ENCODE assay signal across 13 cellular contexts in the genomic region with DNA sequence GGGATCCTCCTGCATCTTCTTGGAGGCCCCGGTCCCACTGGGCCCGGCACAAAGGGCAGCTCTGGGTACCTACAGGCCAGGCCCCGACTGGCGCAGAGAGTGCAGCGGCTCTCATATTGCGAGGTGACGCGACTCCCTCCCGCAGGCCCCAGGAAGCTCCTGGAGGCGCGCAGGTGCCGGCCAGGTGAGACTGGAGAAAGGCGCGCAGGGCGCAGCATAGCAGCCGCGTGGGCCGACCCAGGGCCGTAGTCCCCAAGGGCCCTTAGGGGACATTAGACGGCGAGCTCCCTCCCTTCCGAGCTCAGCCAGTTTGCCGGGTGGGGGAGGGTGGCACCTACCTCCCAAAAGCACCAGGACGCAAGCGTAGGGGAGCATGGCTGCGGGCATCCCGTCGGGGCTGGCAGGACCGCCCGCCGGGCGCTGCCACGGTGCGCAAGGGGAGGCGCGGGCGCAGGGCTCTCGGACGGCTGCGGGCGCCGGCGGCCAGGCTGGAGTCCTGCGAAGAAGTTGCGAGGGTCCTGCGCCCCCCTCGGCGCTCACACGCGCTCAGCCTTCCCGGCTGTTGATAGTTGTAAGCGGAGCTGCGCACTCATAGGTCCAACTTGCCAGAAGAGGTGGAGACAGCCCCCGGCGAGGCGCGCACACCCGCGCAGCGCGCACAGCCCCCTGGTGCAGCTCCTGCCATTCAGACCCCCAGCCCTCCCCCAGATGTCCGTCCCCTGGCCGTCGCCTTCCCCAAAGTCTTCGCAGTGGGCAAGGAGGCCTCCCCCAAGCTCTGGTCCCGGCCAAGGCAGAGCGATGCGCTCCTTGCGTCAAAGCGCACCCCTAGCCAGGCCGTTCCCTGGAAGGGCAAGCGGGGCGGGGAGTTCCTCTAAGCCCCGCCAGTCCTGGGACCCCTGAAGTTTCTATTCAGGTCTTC. TPM values are rescaled to one million over a fixed set of nuclear protein-coding genes. Genes with fewer than 3 reads are reported as not detected.
DNase-seq lines count a peak whose midpoint lies in the region; ATAC-seq and TF ChIP-seq lines count a peak whose summit lies in the region.
"Had no signal": no experiment of that assay in that cellular context is flagged by ENCODE, and none has a peak within 500 bp of the region (broad histone marks: within the 10 kb centered on the region; RNA-seq: fewer than 3 reads in every experiment).

No MANE protein-coding gene starts in this region.

- peak overlapping the region; percentile 69 for H3K4me2 ChIP-seq in trophoblast cell (ENCODE audit: low read length)
- no peak overlapping the region for H3K4me2 ChIP-seq in Karpas-422 (ENCODE audit: low read depth, low read length, poor library complexity, severe bottlenecking)

- 0 out of 2 replicates have a peak, but pooled peaks cover 3% of the 10 kb centered on the region for H4K20me1 ChIP-seq in Karpas-422 (ENCODE audit: insufficient read depth, low read depth, low read length)

- H3K23ac ChIP-seq in trophoblast cell (ENCODE audit: low read length) = no peak overlapping the region

- no peaks in the 10 kb centered on the region for H3K36me3 Mint-ChIP-seq in activated naive CD4-positive, alpha-beta T cell treated with anti-CD3 and anti-CD28 coated beads, Interleukin-2, amount 50 U/mL, for 72 hours
- H3K36me3 Mint-ChIP-seq: activated CD8-positive, alpha-beta memory T cell treated with anti-CD3 and anti-CD28 coated beads, Interleukin-2, amount 10 ng/mL, durations not matched to agents 7 days and 5 days had no signal

- DNase-seq in EL = peak; percentile 32
- no peak for DNase-seq in astrocyte of the cerebellum (ENCODE audit: low read depth)
- DNase-seq in heart right ventricle = no peak
- DNase-seq in trophoblast cell = no peak
- DNase-seq in Karpas-422 = no peak
- no peak for DNase-seq in SHP77 (lab: John Stamatoyannopoulos, UW)
- DNase-seq in activated naive CD4-positive, alpha-beta T cell treated with anti-CD3 and anti-CD28 coated beads, Interleukin-2, amount 50 U/mL, for 72 hours (ENCODE audit: low spot score in 2 of 2) = no peak
- no peak for DNase-seq in stimulated activated CD4-positive, alpha-beta T cell treated with anti-CD3 and anti-CD28 coated beads, Interleukin-2, amount 100 ng/mL, for 48 hours
- DNase-seq: activated CD8-positive, alpha-beta memory T cell treated with anti-CD3 and anti-CD28 coated beads, Interleukin-2, amount 10 ng/mL, durations not matched to agents 7 days and 5 days; CD4-positive, alpha-beta T cell; NCI-H2107; substantia nigra had no signal

- no peak overlapping the region for H3K27ac Mint-ChIP-seq in activated naive CD4-positive, alpha-beta T cell treated with anti-CD3 and anti-CD28 coated beads, Interleukin-2, amount 50 U/mL, for 72 hours
- H3K27ac Mint-ChIP-seq: activated CD8-positive, alpha-beta memory T cell treated with anti-CD3 and anti-CD28 coated beads, Interleukin-2, amount 10 ng/mL, durations not matched to agents 7 days and 5 days; CD4-positive, alpha-beta T cell had no signal

- no peak overlapping the region for H4K12ac ChIP-seq in trophoblast cell (ENCODE audit: low read depth, low read length)

- no peak overlapping the region for H2AK5ac ChIP-seq in trophoblast cell (ENCODE audit: low read length)

- intact Hi-C loops in heart right ventricle (cut with DNase I) = no loop called here

- no peak overlapping the region for H2AFZ ChIP-seq in trophoblast cell (ENCODE audit: insufficient read depth, low read length, poor library complexity)
- H2AFZ ChIP-seq in Karpas-422 (ENCODE audit: low read length) = no peak overlapping the region

- H3K9me2 ChIP-seq in Karpas-422 (replicated peaks; ENCODE audit: insufficient read depth, low read length) = no peaks in the 10 kb centered on the region

- ATAC-seq in heart right ventricle = peak in 5 of 8 donors; percentile 26 to 62 (median 50)
- ATAC-seq in activated naive CD4-positive, alpha-beta T cell treated with anti-CD3 and anti-CD28 coated beads, Interleukin-2, amount 50 U/mL, for 72 hours = no peak
- ATAC-seq: activated CD8-positive, alpha-beta memory T cell treated with anti-CD3 and anti-CD28 coated beads, Interleukin-2, amount 10 ng/mL, durations not matched to agents 7 days and 5 days had no signal

- H3K27ac ChIP-seq in heart right ventricle = peak overlapping the region in 1 of 10 donors; percentile 25
- H3K27ac ChIP-seq in trophoblast cell (ENCODE audit: low read depth, low read length) = no peak overlapping the region
- H3K27ac ChIP-seq in Karpas-422 (ENCODE audit: low read length) = no peak overlapping the region

- no peak overlapping the region for H2BK5ac ChIP-seq in trophoblast cell (ENCODE audit: low read depth, low read length, poor library complexity)

- WGBS in heart right ventricle, 2 donors = 3% methylated on average over 70 to 74 of the region's 74 CpGs
- no CpG with 5 or more reads among the region's 74 CpGs for WGBS in trophoblast cell (ENCODE audit: extremely low coverage, insufficient coverage, insufficient read length)

- peaks cover 0 to 3% (median 0%) of the 10 kb centered on the region in 9 donors for H3K4me1 ChIP-seq in heart right ventricle
- H3K4me1 ChIP-seq in trophoblast cell (ENCODE audit: control insufficient read depth in 1 of 2, insufficient read depth in 2 of 2, low read length in 2 of 2) = peaks cover 5 to 11% of the 10 kb centered on the region in 2 experiments
- peaks cover 27% of the 10 kb centered on the region for H3K4me1 ChIP-seq in Karpas-422 (ENCODE audit: low read length)

- in situ Hi-C loops in astrocyte of the cerebellum (cut with HindIII; ENCODE audit: low sequenced_read_pairs) = no loop called here

- H2BK120ac ChIP-seq in trophoblast cell (ENCODE audit: insufficient read depth, low read length, poor library complexity) = no peak overlapping the region

- no peak overlapping the region for H2BK12ac ChIP-seq in trophoblast cell (ENCODE audit: low read length)

- H3K79me1 ChIP-seq in trophoblast cell (ENCODE audit: low read length) = no peaks in the 10 kb centered on the region

- H3K4me3 ChIP-seq in astrocyte of the cerebellum (ENCODE audit: low read depth, low read length) (peak overlapping the region; percentile 45), heart right ventricle (peak overlapping the region in 9 of 10 donors; percentile 21 to 43 (median 36)), trophoblast cell (ENCODE audit: low read depth, low read length) (peak overlapping the region; percentile 42), Karpas-422 (ENCODE audit: low read length) (no peak overlapping the region)

- H3K9ac ChIP-seq in trophoblast cell (ENCODE audit: low read length) = no peak overlapping the region
- no peak overlapping the region for H3K9ac ChIP-seq in Karpas-422 (ENCODE audit: low read length)

- H3K9me3 ChIP-seq in heart right ventricle (no peaks in the 10 kb centered on the region), trophoblast cell (ENCODE audit: insufficient read depth, low read depth, low read length) (peaks cover 7% of the 10 kb centered on the region), Karpas-422 (ENCODE audit: low read length) (no peaks in the 10 kb centered on the region)

- H3K27me3 ChIP-seq in heart right ventricle = peaks cover 8 to 72% (median 41%) of the 10 kb centered on the region in 7 donors
- H3K27me3 ChIP-seq in trophoblast cell (ENCODE audit: insufficient read depth, low read length) = peaks cover 29% of the 10 kb centered on the region
- no peaks in the 10 kb centered on the region for H3K27me3 ChIP-seq in Karpas-422 (ENCODE audit: low read length)

- H4K91ac ChIP-seq in trophoblast cell (ENCODE audit: low read depth, low read length) = no peak overlapping the region

- no peak overlapping the region for H3K14ac ChIP-seq in trophoblast cell (ENCODE audit: low read length)

- H3K9me3 Mint-ChIP-seq in activated naive CD4-positive, alpha-beta T cell treated with anti-CD3 and anti-CD28 coated beads, Interleukin-2, amount 50 U/mL, for 72 hours = no peaks in the 10 kb centered on the region
- H3K9me3 Mint-ChIP-seq: CD4-positive, alpha-beta T cell had no signal

- TF ChIP-seq CTCF in astrocyte of the cerebellum (IDR thresholded peaks at IDR 0.05; ENCODE audit: low read depth, low read length, missing control alignments) = no peak
- TF ChIP-seq CTCF in heart right ventricle (IDR thresholded peaks at IDR 0.05) = no peak

- no peak overlapping the region for H3K4ac ChIP-seq in trophoblast cell (ENCODE audit: low read depth, low read length)

- H4K8ac ChIP-seq in trophoblast cell (ENCODE audit: low read depth, low read length) = no peak overlapping the region

- H3K79me2 ChIP-seq in trophoblast cell (ENCODE audit: control insufficient read depth, insufficient read depth, low read length, poor library complexity) = no peaks in the 10 kb centered on the region
- H3K79me2 ChIP-seq in Karpas-422 (ENCODE audit: low read length) = no peaks in the 10 kb centered on the region

- H3K36me3 ChIP-seq in heart right ventricle (no peaks in the 10 kb centered on the region), trophoblast cell (ENCODE audit: control insufficient read depth in 1 of 2, insufficient read depth in 2 of 2, low read length in 2 of 2) (no peaks in the 10 kb centered on the region), Karpas-422 (ENCODE audit: insufficient read depth, low read length) (no peaks in the 10 kb centered on the region)

- H3K18ac ChIP-seq in trophoblast cell (ENCODE audit: low read length) = no peak overlapping the region

RNA-seq across cellular contexts. Expression of a gene that starts 0.6 kb away (rescaled TPM):
- 1 to 10 TPM in 6 of 10 donors, under 1 TPM in 3, not detected in 1; 0.08 to 1.8 (median 1.1) TPM for total RNA-seq in heart right ventricle
- polyA plus RNA-seq in heart right ventricle = under 1 TPM in 1 of 2 donors, not detected in 1; 0.25 TPM
- 0.14 and 0.18 TPM in 2 replicates for polyA plus RNA-seq in trophoblast cell (2013)
- not detected in 2 replicates for total RNA-seq in Karpas-422 (2014; rRNA removed; shearing (Covaris generic); ENCODE audit: low replicate concordance)
- not detected for total RNA-seq in activated naive CD4-positive, alpha-beta T cell treated with anti-CD3 and anti-CD28 coated beads, Interleukin-2, amount 50 U/mL, for 72 hours
- total RNA-seq: activated CD8-positive, alpha-beta memory T cell treated with anti-CD3 and anti-CD28 coated beads, Interleukin-2, amount 10 ng/mL, durations not matched to agents 7 days and 5 days; CD4-positive, alpha-beta T cell; lung microvascular endothelial cell had no signal

Comparison
In these comparisons a context has a peak if more than half of its experiments do, and no peak if none do; other contexts are left out.
1. ATAC-seq: peak in heart right ventricle (5 of 8); none in activated naive CD4-positive, alpha-beta T cell treated with anti-CD3 and anti-CD28 coated beads, Interleukin-2, amount 50 U/mL, for 72 hours (0 of 2).